In the genomic region with DNA sequence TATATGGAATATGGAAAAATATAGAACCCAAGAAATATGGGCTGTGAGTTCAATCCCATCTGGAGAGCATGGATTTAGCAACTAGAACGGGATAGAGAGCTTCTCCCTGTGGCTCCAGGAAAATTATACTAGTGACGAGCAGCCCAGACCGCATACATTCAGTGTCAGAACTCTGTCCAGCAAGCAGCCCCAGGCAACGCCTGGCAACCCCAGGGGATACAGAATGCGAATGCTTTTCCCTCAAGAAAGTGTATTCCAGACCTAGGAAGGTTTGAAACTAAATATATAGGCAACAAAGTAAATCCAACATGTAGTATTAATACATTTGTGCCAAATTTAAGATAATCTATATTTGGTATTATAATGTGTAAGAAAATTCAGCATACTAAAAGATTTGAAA, we compare ENCODE assay signal across 26 cellular contexts. TPM values are rescaled to one million over a fixed set of nuclear protein-coding genes. Genes with fewer than 3 reads are reported as not detected.
"Had no signal": no experiment of that assay in that cellular context is flagged by ENCODE, and none has a peak within 500 bp of the region (broad histone marks: within the 10 kb centered on the region; RNA-seq: fewer than 3 reads in every experiment).

No MANE protein-coding gene starts in this region.

- H3K9me3 Mint-ChIP-seq: endodermal cell; nephron; stimulated activated effector memory CD8-positive, alpha-beta T cell treated with anti-CD3 and anti-CD28 coated beads, Interleukin-12 subunit alpha, Interleukin-12 subunit beta, amount 100 ng/mL, for 72 hours had no signal

- H3K4me3 Mint-ChIP-seq: endodermal cell; naive thymus-derived CD4-positive, alpha-beta T cell; nephron; stimulated activated effector memory CD8-positive, alpha-beta T cell treated with anti-CD3 and anti-CD28 coated beads, Interleukin-12 subunit alpha, Interleukin-12 subunit beta, amount 100 ng/mL, for 72 hours had no signal

- H3K36me3 Mint-ChIP-seq: naive thymus-derived CD4-positive, alpha-beta T cell; stimulated activated effector memory CD8-positive, alpha-beta T cell treated with anti-CD3 and anti-CD28 coated beads, Interleukin-12 subunit alpha, Interleukin-12 subunit beta, amount 100 ng/mL, for 72 hours had no signal

- H3K27ac Mint-ChIP-seq: endodermal cell; naive thymus-derived CD4-positive, alpha-beta T cell; nephron; progenitor cell of endocrine pancreas; stimulated activated effector memory CD8-positive, alpha-beta T cell treated with anti-CD3 and anti-CD28 coated beads, Interleukin-12 subunit alpha, Interleukin-12 subunit beta, amount 100 ng/mL, for 72 hours had no signal

- DNase-seq: effector CD4-positive, alpha-beta T cell; endodermal cell; foreskin keratinocyte; heart right ventricle; hippocampal formation; kidney glomerular epithelial cell; left colon; left ventricle myocardium inferior; mammary epithelial cell; mesendoderm; midbrain; naive thymus-derived CD4-positive, alpha-beta T cell; occipital lobe; pancreas; stimulated activated CD4-positive, alpha-beta T cell treated with anti-CD3 and anti-CD28 coated beads, Interleukin-2, amount 100 ng/mL, for 24 hours; stimulated activated CD4-positive, alpha-beta T cell treated with anti-CD3 and anti-CD28 coated beads, Interleukin-4, amount 100 ng/mL, for 24 hours; stimulated activated naive CD4-positive, alpha-beta T cell treated with Interleukin-2 at 50 U/mL for 16 hours; stomach; thyroid gland; trophoblast cell had no signal

RNA-seq across cellular contexts. Expression of a gene that starts 13.6 kb away (rescaled TPM):
- total RNA-seq: foreskin keratinocyte, mammary epithelial cell, occipital lobe, smooth muscle cell, temporal lobe, ureter had no signal

RNA-seq across cellular contexts. Expression of a gene that starts 48.1 kb away (rescaled TPM):
- total RNA-seq: endodermal cell, foreskin keratinocyte, mammary epithelial cell, occipital lobe, progenitor cell of endocrine pancreas, smooth muscle cell, temporal lobe had no signal
